20 cellular contexts compared by ENCODE assay signal in genomic region chr3:126053513-126053912, GRCh38. TPM values are rescaled to one million over a fixed set of nuclear protein-coding genes. Genes with fewer than 3 reads are reported as not detected.
A peak's percentile ranks its signal among the peaks of the same experiment; 100 is the strongest.
DNase-seq lines count a peak whose midpoint lies in the region; ATAC-seq and TF ChIP-seq lines count a peak whose summit lies in the region.
"Had no signal": no experiment of that assay in that cellular context is flagged by ENCODE, and none has a peak within 500 bp of the region (broad histone marks: within the 10 kb centered on the region; RNA-seq: fewer than 3 reads in every experiment).

No MANE protein-coding gene starts in this region.

- TF ChIP-seq CTCF in glutamatergic neuron (IDR thresholded peaks at IDR 0.05; ENCODE audit: partially characterized antibody, unreplicated experiment) = no peak

- peak overlapping the region; percentile 1 for H3K27ac Mint-ChIP-seq in activated T-cell treated with anti-CD3 and anti-CD28 coated beads, Interleukin-2, amount 50 U/mL, for 24 hours
- H3K27ac Mint-ChIP-seq in glutamatergic neuron (ENCODE audit: unreplicated experiment) = no peak overlapping the region
- H3K27ac Mint-ChIP-seq: activated naive CD8-positive, alpha-beta T cell treated with anti-CD3 and anti-CD28 coated beads, Interleukin-2, amount 10 ng/mL, durations not matched to agents 7 days and 5 days; T-cell had no signal

- no peaks in the 10 kb centered on the region for H3K27me3 Mint-ChIP-seq in activated T-cell treated with anti-CD3 and anti-CD28 coated beads, Interleukin-2, amount 50 U/mL, for 24 hours
- peaks cover 4% of the 10 kb centered on the region for H3K27me3 Mint-ChIP-seq in glutamatergic neuron (ENCODE audit: unreplicated experiment)
- H3K27me3 Mint-ChIP-seq: activated naive CD8-positive, alpha-beta T cell treated with anti-CD3 and anti-CD28 coated beads, Interleukin-2, amount 10 ng/mL, durations not matched to agents 7 days and 5 days; T-cell had no signal

- no peaks in the 10 kb centered on the region for H3K9me3 Mint-ChIP-seq in activated T-cell treated with anti-CD3 and anti-CD28 coated beads, Interleukin-2, amount 50 U/mL, for 24 hours
- peaks cover 11% of the 10 kb centered on the region for H3K9me3 Mint-ChIP-seq in glutamatergic neuron (ENCODE audit: unreplicated experiment)
- H3K9me3 Mint-ChIP-seq: activated naive CD8-positive, alpha-beta T cell treated with anti-CD3 and anti-CD28 coated beads, Interleukin-2, amount 10 ng/mL, durations not matched to agents 7 days and 5 days; T-cell had no signal

- peaks cover 11% of the 10 kb centered on the region for H3K4me1 Mint-ChIP-seq in activated T-cell treated with anti-CD3 and anti-CD28 coated beads, Interleukin-2, amount 50 U/mL, for 24 hours (ENCODE audit: low read depth)
- peaks cover 21% of the 10 kb centered on the region for H3K4me1 Mint-ChIP-seq in glutamatergic neuron (ENCODE audit: low read depth, unreplicated experiment)

- no peak for DNase-seq in activated T-cell treated with anti-CD3 and anti-CD28 coated beads, Interleukin-2, amount 50 U/mL, for 24 hours
- DNase-seq in activated T-cell treated with anti-CD3 and anti-CD28 coated beads, Interleukin-2, amount 50 U/mL, for 1 hour = no peak
- peak; percentile 47 for DNase-seq in M059J (ENCODE audit: low read depth)
- peak; percentile 2 for DNase-seq in renal cortical epithelial cell (ENCODE audit: low read depth)
- DNase-seq in DMS53 (lab: John Stamatoyannopoulos, UW) = no peak
- no peak for DNase-seq in glutamatergic neuron
- DNase-seq: activated CD4-positive, alpha-beta T cell treated with anti-CD3 and anti-CD28 coated beads, Interleukin-2, amount 50 U/mL, for 48 hours; activated naive CD8-positive, alpha-beta T cell treated with anti-CD3 and anti-CD28 coated beads, Interleukin-2, amount 10 ng/mL, durations not matched to agents 7 days and 5 days; activated T-cell treated with anti-CD3 and anti-CD28 coated beads, Interleukin-2, amount 50 U/mL, for 48 hours; DMS79; gastrocnemius medialis; left lung; NCI-H1436; NCI-H69; Right ventricle myocardium superior; stimulated activated CD4-positive, alpha-beta T cell treated with anti-CD3 and anti-CD28 coated beads, Interleukin-12 subunit alpha, Interleukin-12 subunit beta, amount 100 ng/mL, for 4 hours; T-cell; testis had no signal

- peak; percentile 31 for ATAC-seq in esophagus mucosa
- no peak for ATAC-seq in GM21717 (IDR thresholded peaks at IDR 0.05; ENCODE audit: unreplicated experiment)
- ATAC-seq: gastrocnemius medialis, left lung had no signal

- H3K36me3 Mint-ChIP-seq in activated T-cell treated with anti-CD3 and anti-CD28 coated beads, Interleukin-2, amount 50 U/mL, for 24 hours (ENCODE audit: low read depth) = peaks cover 13% of the 10 kb centered on the region
- H3K36me3 Mint-ChIP-seq in glutamatergic neuron (ENCODE audit: unreplicated experiment) = peaks cover 4% of the 10 kb centered on the region
- H3K36me3 Mint-ChIP-seq: activated naive CD8-positive, alpha-beta T cell treated with anti-CD3 and anti-CD28 coated beads, Interleukin-2, amount 10 ng/mL, durations not matched to agents 7 days and 5 days had no signal

- H3K4me3 Mint-ChIP-seq in activated T-cell treated with anti-CD3 and anti-CD28 coated beads, Interleukin-2, amount 50 U/mL, for 24 hours = no peak overlapping the region
- no peak overlapping the region for H3K4me3 Mint-ChIP-seq in glutamatergic neuron (ENCODE audit: unreplicated experiment)
- H3K4me3 Mint-ChIP-seq: activated naive CD8-positive, alpha-beta T cell treated with anti-CD3 and anti-CD28 coated beads, Interleukin-2, amount 10 ng/mL, durations not matched to agents 7 days and 5 days; T-cell had no signal

RNA-seq across cellular contexts. Expression of gene SLC41A3, which starts 30.4 kb away (rescaled TPM):
- 57.3 and 67.5 TPM in 2 replicates for total RNA-seq in M059J (2014; rRNA removed; shearing (Covaris generic))
- 22.9 TPM for total RNA-seq in esophagus mucosa
- total RNA-seq in renal cortical epithelial cell = 46.2 and 78.6 TPM in 2 replicates
- total RNA-seq in glutamatergic neuron (ENCODE audit: unreplicated experiment) = 38.6 TPM

Comparison
In these comparisons a context has a peak if more than half of its experiments do, and no peak if none do; other contexts are left out.
1. DNase-seq: peak in M059J (single experiment) and renal cortical epithelial cell (single experiment); none in activated T-cell treated with anti-CD3 and anti-CD28 coated beads, Interleukin-2, amount 50 U/mL, for 24 hours (single experiment), activated T-cell treated with anti-CD3 and anti-CD28 coated beads, Interleukin-2, amount 50 U/mL, for 1 hour (single experiment), DMS53 (single experiment) and glutamatergic neuron (single experiment).